In the genomic region with DNA sequence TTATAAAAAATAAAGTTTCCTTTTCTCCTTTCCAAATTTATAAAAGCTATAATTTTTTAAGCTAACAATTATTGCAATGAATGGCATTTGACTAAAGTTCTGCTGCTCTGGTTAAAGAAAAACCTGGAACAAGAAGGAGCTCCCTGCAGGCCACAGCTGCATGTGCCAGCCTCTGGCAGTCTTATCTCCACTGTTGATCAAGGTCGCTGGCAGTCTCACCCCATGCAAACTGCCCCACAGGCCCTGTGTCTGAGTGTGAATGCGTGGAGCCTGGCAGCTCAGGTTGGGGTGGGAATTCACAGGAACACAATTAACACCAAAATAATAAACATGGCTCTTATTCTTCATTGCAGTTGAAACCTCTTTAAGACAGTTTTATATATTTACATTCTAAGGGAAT, we compare ENCODE assay signal across 18 cellular contexts. TPM values are rescaled to one million over a fixed set of nuclear protein-coding genes. Genes with fewer than 3 reads are reported as not detected.
"Had no signal": no experiment of that assay in that cellular context is flagged by ENCODE, and none has a peak within 500 bp of the region (broad histone marks: within the 10 kb centered on the region; RNA-seq: fewer than 3 reads in every experiment).

No MANE protein-coding gene starts in this region.

- FAIRE-seq: bronchial epithelial cell, endometrium had no signal

- H3K36me3 ChIP-seq: ascending aorta, gastrocnemius medialis, tibial artery had no signal

- H3K27ac ChIP-seq: ascending aorta, gastrocnemius medialis, tibial artery had no signal

- H3K4me1 ChIP-seq: ascending aorta, gastrocnemius medialis had no signal

- ATAC-seq: activated CD4-positive, CD25-positive, alpha-beta regulatory T cell treated with anti-CD3 and anti-CD28 coated beads, Interleukin-2, amount 50 U/mL, for 24 hours; gastrocnemius medialis; natural killer cell treated with Interleukin-12 subunit alpha and Interleukin-12 subunit beta and Interleukin-15 and Interleukin-18, amount 100 ng/mL, for 72 hours had no signal

- H3K4me3 ChIP-seq: ascending aorta, gastrocnemius medialis, tibial artery had no signal

- H3K27me3 ChIP-seq: ascending aorta, gastrocnemius medialis, tibial artery had no signal

- DNase-seq: activated CD4-positive, alpha-beta T cell treated with anti-CD3 and anti-CD28 coated beads, Interleukin-2, amount 50 U/mL, for 1 hour; activated CD8-positive, alpha-beta memory T cell treated with anti-CD3 and anti-CD28 coated beads, Interleukin-2, amount 50 U/mL, for 48 hours; activated effector memory CD4-positive, alpha-beta T cell treated with Interleukin-2 at 50 U/mL for 16 hours; activated naive CD4-positive, alpha-beta T cell treated with anti-CD3 and anti-CD28 coated beads, Interleukin-2, amount 50 U/mL, for 16 hours; activated T-cell treated with anti-CD3 and anti-CD28 coated beads, Interleukin-2, amount 50 U/mL, for 48 hours; cerebellar nuclear complex; cortex of kidney; gastrocnemius medialis; head of caudate nucleus; kidney glomerular epithelial cell; stimulated activated naive CD4-positive, alpha-beta T cell; substantia nigra; tibial artery had no signal

- H3K9me3 ChIP-seq: ascending aorta, gastrocnemius medialis, tibial artery had no signal

RNA-seq across cellular contexts. Expression of a gene that starts 30.2 kb away (rescaled TPM):
- total RNA-seq: ascending aorta; bronchial epithelial cell; natural killer cell treated with Interleukin-12 subunit alpha and Interleukin-12 subunit beta and Interleukin-15 and Interleukin-18, amount 100 ng/mL, for 72 hours had no signal
